In the genomic region with DNA sequence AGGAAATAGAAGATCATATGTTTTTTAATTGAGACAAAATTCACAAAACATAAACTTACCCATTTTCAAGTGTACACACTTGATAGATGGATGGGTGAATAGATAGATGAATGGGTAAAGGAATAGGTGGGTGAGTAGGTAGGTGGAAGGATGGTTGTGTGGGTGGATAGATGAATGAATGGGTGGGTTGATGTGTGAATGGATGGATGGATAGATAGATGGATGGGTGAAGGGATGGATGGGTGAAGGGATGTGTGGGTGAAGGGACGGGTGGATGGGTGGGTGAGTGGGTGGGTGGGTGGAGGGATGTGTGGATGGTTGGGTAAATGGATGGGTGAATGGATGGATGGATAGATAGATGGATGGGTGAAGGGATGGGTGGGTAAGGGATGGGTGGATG, we compare ENCODE assay signal across 29 cellular contexts.
"Had no signal": no experiment of that assay in that cellular context is flagged by ENCODE, and none has a peak within 500 bp of the region (broad histone marks: within the 10 kb centered on the region; RNA-seq: fewer than 3 reads in every experiment).

No MANE protein-coding gene starts in this region.

- H3K9me3 ChIP-seq: body of pancreas had no signal

- H3K4me3 ChIP-seq: adrenal gland, ascending aorta, body of pancreas, breast epithelium, cardiac muscle cell had no signal

- DNase-seq: activated effector memory CD4-positive, alpha-beta T cell treated with anti-CD3 and anti-CD28 coated beads, Interleukin-2, amount 50 U/mL, for 16 hours; activated effector memory CD4-positive, alpha-beta T cell treated with Interleukin-2 at 50 U/mL for 16 hours; activated gamma-delta T cell; activated gamma-delta T cell treated with Interleukin-2 at 50 U/mL for 16 hours; activated naive CD4-positive, alpha-beta T cell; activated naive CD4-positive, alpha-beta T cell treated with anti-CD3 and anti-CD28 coated beads for 36 hours; activated naive CD4-positive, alpha-beta T cell treated with anti-CD3 and anti-CD28 coated beads, Interleukin-2, amount 10 ng/mL, durations not matched to agents 7 days and 5 days; activated naive CD4-positive, alpha-beta T cell treated with anti-CD3 and anti-CD28 coated beads, Interleukin-2, amount 50 U/mL, for 16 hours; activated naive CD4-positive, alpha-beta T cell treated with Interleukin-2 at 50 U/mL for 16 hours; activated naive CD8-positive, alpha-beta T cell treated with anti-CD3 and anti-CD28 coated beads for 36 hours; activated naive CD8-positive, alpha-beta T cell treated with anti-CD3 and anti-CD28 coated beads, Interleukin-2, amount 10 ng/mL, durations not matched to agents 7 days and 5 days; activated naive CD8-positive, alpha-beta T cell treated with anti-CD3 and anti-CD28 coated beads, Interleukin-2, amount 50 U/mL, for 24 hours; activated T-cell treated with anti-CD3 and anti-CD28 coated beads, Interleukin-2, amount 50 U/mL, for 24 hours; activated T-cell treated with anti-CD3 and anti-CD28 coated beads, Interleukin-2, amount 50 U/mL, for 4 hours; activated T-cell treated with anti-CD3 and anti-CD28 coated beads, Interleukin-2, amount 50 U/mL, for 48 hours; activated T-cell treated with anti-CD3 and anti-CD28 coated beads, Interleukin-2, amount 50 U/mL, for 72 hours; adrenal gland; amniotic stem cell; amygdala; anterior cingulate cortex; aorta; body of pancreas; brain microvascular endothelial cell; caudate nucleus; central memory CD4-positive, alpha-beta T cell; cerebellar nuclear complex had no signal

- H3K36me3 ChIP-seq: adrenal gland, ascending aorta, brain microvascular endothelial cell, breast epithelium, cardiac muscle cell had no signal

- H3K27ac ChIP-seq: adrenal gland, ascending aorta, body of pancreas, brain microvascular endothelial cell, breast epithelium, cardiac muscle cell had no signal

- H3K4me1 ChIP-seq: adrenal gland, ascending aorta, breast epithelium had no signal
